Comparison of ENCODE assay signal across 14 cellular contexts in genomic region chr3:141012571-141012970, GRCh38.
"Had no signal": no experiment of that assay in that cellular context is flagged by ENCODE, and none has a peak within 500 bp of the region (broad histone marks: within the 10 kb centered on the region; RNA-seq: fewer than 3 reads in every experiment).

No MANE protein-coding gene starts in this region.

- ATAC-seq: left colon, mucosa of descending colon had no signal

- H3K79me2 ChIP-seq: hepatocyte had no signal

- H3K9me3 ChIP-seq: mucosa of descending colon, stomach, thoracic aorta had no signal

- DNase-seq: activated CD4-positive, alpha-beta T cell treated with anti-CD3 and anti-CD28 coated beads, Interleukin-2, amount 50 U/mL, for 4 hours; activated CD4-positive, CD25-positive, alpha-beta regulatory T cell treated with anti-CD3 and anti-CD28 coated beads, Interleukin-2, amount 50 U/mL, for 72 hours; activated effector memory CD4-positive, alpha-beta T cell treated with Interleukin-2 at 50 U/mL for 16 hours; activated T-cell treated with anti-CD3 and anti-CD28 coated beads, Interleukin-2, amount 50 U/mL, for 1 hour; amniotic stem cell; left colon; mammary epithelial cell; mucosa of descending colon; natural killer cell; posterior cingulate gyrus; stomach had no signal

- H3K4me2 ChIP-seq: hepatocyte had no signal

- H3K4me3 ChIP-seq: hepatocyte, mucosa of descending colon, skin epidermis, stomach, thoracic aorta had no signal

- H2AFZ ChIP-seq: hepatocyte had no signal

- H3K27me3 ChIP-seq: hepatocyte had no signal

- H3K36me3 ChIP-seq: stomach, thoracic aorta had no signal
